In genomic region chr3:149129326-149130123, GRCh38 we compare ENCODE assay signal across 8 cellular contexts. TPM values are rescaled to one million over a fixed set of nuclear protein-coding genes. Genes with fewer than 3 reads are reported as not detected.
DNase-seq lines count a peak whose midpoint lies in the region; ATAC-seq lines count a peak whose summit lies in the region.

HPS3 (plus strand) TSS chr3:149129638; CDS start chr3:149129724, 86 bp downstream.

- DNase-seq in COR-L47 (lab: John Stamatoyannopoulos, UW) (peak; percentile 95), HT1080 (ENCODE audit: low read depth) (peak; percentile 96), medulla oblongata (ENCODE audit: extremely low spot score) (peak; percentile 95)
- peak; percentile 82 for DNase-seq in NK-92 treated with Interleukin-12 subunit alpha and Interleukin-12 subunit beta, amount 100 ng/mL, for 24 hours (lab: John Stamatoyannopoulos, UW)
- DNase-seq in activated CD8-positive, alpha-beta memory T cell treated with anti-CD3 and anti-CD28 coated beads for 24 hours, result peak; percentile 91
- DNase-seq in effector CD8-positive, alpha-beta T cell (lab: John Stamatoyannopoulos, UW), result peak; percentile 72
- peak; percentile 66 for DNase-seq in stimulated activated CD8-positive, alpha-beta memory T cell treated with anti-CD3 and anti-CD28 coated beads, Interleukin-12 subunit alpha, Interleukin-12 subunit beta, amount 100 ng/mL, for 1 hour (ENCODE audit: low read depth)

- ATAC-seq in GM21367 (IDR thresholded peaks at IDR 0.05; ENCODE audit: unreplicated experiment), result peak; percentile 93

RNA-seq across cellular contexts. Expression of gene HPS3, which starts in this region (rescaled TPM):
- total RNA-seq in HT1080 (2014; rRNA removed; shearing (Covaris generic)), result 26.0 and 26.7 TPM in 2 replicates
- 26.6 and 31.5 TPM in 2 replicates for polyA plus RNA-seq in HT1080 (2015; cell fraction: cytosol; rRNA removed)
- 30.8 and 33.3 TPM in 2 replicates for polyA plus RNA-seq in HT1080 (2015; cell fraction: nucleus; rRNA removed)

Comparison
In these comparisons a context has a peak if more than half of its experiments do, and no peak if none do; other contexts are left out.
1. Peak in every context shown above with its lines: DNase-seq and ATAC-seq.